ENCODE assay signal across 8 cellular contexts in the genomic region with DNA sequence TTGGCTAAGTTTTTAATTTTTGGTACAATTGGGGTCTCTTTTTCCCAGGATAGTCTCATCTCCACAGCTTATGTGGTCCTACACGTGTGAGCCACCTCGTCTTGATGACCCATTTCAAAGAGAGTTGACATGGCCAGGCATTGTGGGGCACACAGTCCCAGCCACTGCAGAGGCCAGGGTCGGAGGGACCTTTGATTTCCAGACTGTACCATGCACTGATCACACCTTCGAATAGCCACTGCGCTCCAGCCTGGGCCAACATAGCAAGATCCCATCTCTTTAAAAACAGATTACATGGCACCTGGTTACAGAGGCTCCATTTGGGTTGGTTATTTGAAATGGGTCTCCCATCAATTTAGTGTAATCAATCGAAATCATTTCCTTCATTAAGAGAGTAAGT.
"Had no signal": no experiment of that assay in that cellular context is flagged by ENCODE, and none has a peak within 500 bp of the region (broad histone marks: within the 10 kb centered on the region; RNA-seq: fewer than 3 reads in every experiment).

No MANE protein-coding gene starts in this region.

- H3K9me3 Mint-ChIP-seq: IgD-negative memory B cell had no signal

- DNase-seq: IMR-90, KBM-7, KG1 had no signal

- H3K4me3 Mint-ChIP-seq: IgD-negative memory B cell had no signal

- H3K27me3 Mint-ChIP-seq: IgD-negative memory B cell had no signal

- H3K27ac ChIP-seq: HL-60, KMS-11 had no signal

- H3K4me1 Mint-ChIP-seq: IgD-negative memory B cell had no signal

- FAIRE-seq: HTR-8/SVneo, K562 had no signal

- H3K9ac ChIP-seq: KMS-11 had no signal

- H3K36me3 Mint-ChIP-seq: IgD-negative memory B cell had no signal

- ATAC-seq: K562 had no signal

- H3K4me2 ChIP-seq: KMS-11 had no signal

- H3K27ac Mint-ChIP-seq: IgD-negative memory B cell had no signal

- H3K4me3 ChIP-seq: K562 had no signal
